Comparison of ENCODE assay signal across 1 cellular context in genomic region chr5:67181648-67182218, GRCh38.
TF ChIP-seq lines count a peak whose summit lies in the region.

No MANE protein-coding gene starts in this region.

TF ChIP-seq in K562, 482 proteins besides CTCF, POLR2A, EP300 and RAD21 (continued from another document):
- TF ChIP-seq ZFP91 (CRISPR knock-in tag; IDR thresholded peaks at IDR 0.05) (peak; percentile 83; the same call in 1 of the 2 replicates), BCL6 (CRISPR knock-in tag; IDR thresholded peaks at IDR 0.05) (no peak)
